8 cellular contexts compared by ENCODE assay signal in genomic region chr6:84033523-84034451, GRCh38. TPM values are rescaled to one million over a fixed set of nuclear protein-coding genes. Genes with fewer than 3 reads are reported as not detected.
DNase-seq lines count a peak whose midpoint lies in the region; ATAC-seq and TF ChIP-seq lines count a peak whose summit lies in the region.

MRAP2 (plus strand) TSS chr6:84033772; CDS start chr6:84055319, 21,547 bp downstream.

- H3K4me1 Mint-ChIP-seq in natural killer cell: no peaks in the 10 kb centered on the region
- peaks cover 5% of the 10 kb centered on the region for H3K4me1 Mint-ChIP-seq in activated naive CD4-positive, alpha-beta T cell treated with anti-CD3 and anti-CD28 coated beads for 36 hours (ENCODE audit: low read depth)

- no peaks in the 10 kb centered on the region for H3K36me3 Mint-ChIP-seq in natural killer cell
- no peaks in the 10 kb centered on the region for H3K36me3 Mint-ChIP-seq in activated naive CD4-positive, alpha-beta T cell treated with anti-CD3 and anti-CD28 coated beads for 36 hours (ENCODE audit: low read depth)

- DNase-seq in SHP77 treated with DMSO at 0.1 percent for 48 hours (lab: John Stamatoyannopoulos, UW) (peak; percentile 10), natural killer cell (no peak), mesenteric fat pad (ENCODE audit: low spot score) (no peak)
- no peak for DNase-seq in activated naive CD4-positive, alpha-beta T cell treated with anti-CD3 and anti-CD28 coated beads for 36 hours

- no peak for TF ChIP-seq CTCF in natural killer cell (IDR thresholded peaks at IDR 0.05)

- no peaks in the 10 kb centered on the region for H3K9me3 Mint-ChIP-seq in natural killer cell
- peaks cover 2% of the 10 kb centered on the region for H3K9me3 Mint-ChIP-seq in activated naive CD4-positive, alpha-beta T cell treated with anti-CD3 and anti-CD28 coated beads for 36 hours

- no peak within 1 kb of the TSS for H3K27ac Mint-ChIP-seq in natural killer cell
- H3K27ac Mint-ChIP-seq in activated naive CD4-positive, alpha-beta T cell treated with anti-CD3 and anti-CD28 coated beads for 36 hours: no peak within 1 kb of the TSS

- CTCF ChIA-PET in activated naive CD4-positive, alpha-beta T cell treated with anti-CD3 and anti-CD28 coated beads for 36 hours (lab: Charles Lee): interaction anchor here (0.6 kb wide), 1 partner anchor 1053 kb away, joined by 3 read pairs; no protein-coding TSS in a partner anchor

- H3K27me3 Mint-ChIP-seq in natural killer cell (ENCODE audit: low read depth in 2 of 2): peaks cover 29 to 55% of the 10 kb centered on the region in 2 donors
- peaks cover 52% of the 10 kb centered on the region for H3K27me3 Mint-ChIP-seq in activated naive CD4-positive, alpha-beta T cell treated with anti-CD3 and anti-CD28 coated beads for 36 hours (ENCODE audit: low read depth)

- H3K4me3 ChIP-seq in GM08714 (ENCODE audit: low read length): peak within 1 kb of the TSS; percentile 62

- ATAC-seq in HG02642 (IDR thresholded peaks at IDR 0.05; ENCODE audit: poor library complexity, unreplicated experiment): peak; percentile 51
- ATAC-seq in esophagus mucosa: peak; percentile 88
- no peak for ATAC-seq in natural killer cell
- no peak for ATAC-seq in GM21786 (IDR thresholded peaks at IDR 0.05; ENCODE audit: unreplicated experiment)

- intact Hi-C loops in natural killer cell (cut with micrococcal nuclease): no loop called here
- intact Hi-C loops in activated naive CD4-positive, alpha-beta T cell treated with anti-CD3 and anti-CD28 coated beads for 36 hours (cut with micrococcal nuclease): no loop called here

- peak within 1 kb of the TSS; percentile 40 for H3K4me3 Mint-ChIP-seq in natural killer cell
- no peak within 1 kb of the TSS for H3K4me3 Mint-ChIP-seq in activated naive CD4-positive, alpha-beta T cell treated with anti-CD3 and anti-CD28 coated beads for 36 hours

RNA-seq across cellular contexts. Expression of gene MRAP2, which starts in this region (rescaled TPM):
- total RNA-seq in esophagus mucosa: 1.0 TPM
- total RNA-seq in natural killer cell: not detected
- not detected for total RNA-seq in activated naive CD4-positive, alpha-beta T cell treated with anti-CD3 and anti-CD28 coated beads for 36 hours
- total RNA-seq in mesenteric fat pad: 0.16 TPM

Comparison
In these comparisons a context has a peak if more than half of its experiments do, and no peak if none do; other contexts are left out.
1. ATAC-seq: peak in HG02642 (single experiment) and esophagus mucosa (single experiment); none in natural killer cell (0 of 3) and GM21786 (single experiment).